8 cellular contexts compared by ENCODE assay signal in the genomic region with DNA sequence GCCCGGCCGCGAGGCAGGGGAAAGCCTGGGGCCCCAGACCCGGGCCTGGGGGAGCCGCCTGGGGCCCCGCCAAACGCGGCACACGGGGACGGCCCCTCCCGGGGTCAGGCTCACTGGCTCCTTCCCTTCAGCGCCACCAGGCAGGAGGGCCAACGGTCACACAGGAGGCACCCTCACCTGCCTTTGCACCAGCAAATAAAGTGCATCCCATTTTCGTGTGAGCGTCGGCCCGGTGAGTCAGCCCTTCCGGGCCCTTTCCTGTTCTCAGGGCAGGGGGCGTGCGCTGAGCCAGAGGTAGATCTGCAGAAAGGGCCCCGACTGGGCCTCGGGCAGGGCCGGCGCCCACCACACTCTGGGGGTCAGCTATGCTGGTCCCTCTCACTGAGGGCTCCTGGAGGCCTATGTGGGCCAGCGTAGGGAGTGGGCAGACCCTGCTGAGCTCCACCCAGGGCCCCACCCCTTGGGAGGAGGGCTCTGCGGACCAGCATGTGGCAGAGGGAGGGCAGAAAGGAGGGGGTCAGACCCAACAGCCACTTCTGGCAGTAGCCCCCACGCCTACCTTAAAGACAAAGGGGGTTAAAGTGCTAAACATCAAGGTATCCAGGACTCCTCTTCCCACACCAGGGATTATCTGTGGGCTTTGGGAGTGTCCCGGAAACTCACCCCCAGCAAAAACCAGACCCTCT. TPM values are rescaled to one million over a fixed set of nuclear protein-coding genes. Genes with fewer than 3 reads are reported as not detected.
A peak's percentile ranks its signal among the peaks of the same experiment; 100 is the strongest.
DNase-seq lines count a peak whose midpoint lies in the region; ATAC-seq, FAIRE-seq and TF ChIP-seq lines count a peak whose summit lies in the region.

No MANE protein-coding gene starts in this region.

- H3K27me3 Mint-ChIP-seq in activated CD8-positive, alpha-beta T cell treated with anti-CD3 and anti-CD28 coated beads, Interleukin-2, amount 10 ng/mL, durations not matched to agents 7 days and 5 days (ENCODE audit: low read depth): no peaks in the 10 kb centered on the region
- no peaks in the 10 kb centered on the region for H3K27me3 Mint-ChIP-seq in stimulated activated memory B cell treated with anti-CD40 and anti-IgM and Interleukin-4, amounts not matched to agents 10 μg/mL and 1 μg/mL and 100 μg/mL, for 72 hours

- peak in 1 of 2 experiments; percentile 85; a peak in 2 of 3 replicates for TF ChIP-seq POLR2A in H1 (IDR thresholded peaks at IDR 0.05; ENCODE audit: control extremely low read depth in 1 of 2, low read depth in 2 of 2, low read length in 2 of 2)

- H3K27ac Mint-ChIP-seq in activated CD8-positive, alpha-beta T cell treated with anti-CD3 and anti-CD28 coated beads, Interleukin-2, amount 10 ng/mL, durations not matched to agents 7 days and 5 days: peak overlapping the region; percentile 87
- H3K27ac Mint-ChIP-seq in stimulated activated memory B cell treated with anti-CD40 and anti-IgM and Interleukin-4, amounts not matched to agents 10 μg/mL and 1 μg/mL and 100 μg/mL, for 72 hours: peak overlapping the region; percentile 87

- peak overlapping the region; percentile 58; the same call in 1 of the 2 replicates for H2BK5ac ChIP-seq in H1 (ENCODE audit: low read depth, low read length)
- H2BK5ac ChIP-seq in mesendoderm (ENCODE audit: low read length): no peak overlapping the region

- H3K4me2 ChIP-seq in H1 (ENCODE audit: insufficient read depth in 1 of 2, low read depth in 2 of 2, low read length in 2 of 2): peak overlapping the region; percentile 61 to 88
- H3K4me2 ChIP-seq in mesendoderm (ENCODE audit: low read length): peak overlapping the region; percentile 74

- H3K36me3 ChIP-seq in H1 (ENCODE audit: control insufficient read depth in 2 of 4, insufficient read depth in 4 of 4, low read length in 3 of 4) (peaks cover 4 to 18% (median 12%) of the 10 kb centered on the region in 4 experiments; a peak in 5 of 8 replicates), mesendoderm (ENCODE audit: control insufficient read depth, insufficient read depth, low read length) (no peaks in the 10 kb centered on the region)

- H4K8ac ChIP-seq in H1 (ENCODE audit: extremely low read depth, insufficient read depth, low read length) (no peak overlapping the region; the same call in 1 of the 2 replicates), mesendoderm (ENCODE audit: low read depth, low read length) (no peak overlapping the region)

- FAIRE-seq in H1 (lab: Jason Lieb, UNC): no peak

- H2BK15ac ChIP-seq in H1 (ENCODE audit: low read length) (no peak overlapping the region), mesendoderm (replicated peaks; ENCODE audit: low read depth) (no peak overlapping the region)

- DNase-seq in Daoy (ENCODE audit: low read depth) (peak; percentile 77), NCI-H526 (lab: John Stamatoyannopoulos, UW) (peak; percentile 91 to 93), H1 (ENCODE audit: low read depth in 1 of 2, low spot score in 2 of 2) (peak; percentile 73 to 90), mesendoderm (peak; percentile 90), pons (ENCODE audit: low spot score) (no peak)
- DNase-seq in activated CD8-positive, alpha-beta T cell treated with anti-CD3 and anti-CD28 coated beads, Interleukin-2, amount 10 ng/mL, durations not matched to agents 7 days and 5 days: peak; percentile 80

- H3K18ac ChIP-seq in H1 (ENCODE audit: extremely low read depth, low read length): peak overlapping the region; percentile 49; the same call in 1 of the 2 replicates
- H3K18ac ChIP-seq in mesendoderm (ENCODE audit: low read length): no peak overlapping the region

- H3K4me1 ChIP-seq in H1 (replicated peaks in 1 of 4; ENCODE audit: control insufficient read depth in 3 of 4, insufficient read depth in 4 of 4, low read length in 3 of 4) (peaks cover 0 to 19% (median 12%) of the 10 kb centered on the region in 4 experiments; a peak in 6 of 7 replicates), mesendoderm (ENCODE audit: control insufficient read depth, low read depth, low read length) (no peaks in the 10 kb centered on the region)

- H3K4me3 ChIP-seq in H1 (ENCODE audit: extremely low read depth in 1 of 4, insufficient read depth in 2 of 4, low read depth in 3 of 4, low read length in 4 of 4) (peak overlapping the region; percentile 66 to 76 (median 72)), mesendoderm (ENCODE audit: low read length) (no peak overlapping the region)

- no peak overlapping the region for H2AFZ ChIP-seq in H1 (ENCODE audit: low read length)

- H3K9me3 ChIP-seq in H1 (ENCODE audit: insufficient read depth in 2 of 2, low read depth in 1 of 2, low read length in 1 of 2): no peaks in the 10 kb centered on the region

- H3K4ac ChIP-seq in H1 (replicated peaks; ENCODE audit: insufficient read length, low read depth, low read length): no peak overlapping the region
- no peak overlapping the region for H3K4ac ChIP-seq in mesendoderm (ENCODE audit: low read depth, low read length)

- H3K4me3 Mint-ChIP-seq in activated CD8-positive, alpha-beta T cell treated with anti-CD3 and anti-CD28 coated beads, Interleukin-2, amount 10 ng/mL, durations not matched to agents 7 days and 5 days: peak overlapping the region; percentile 78
- H3K4me3 Mint-ChIP-seq in stimulated activated memory B cell treated with anti-CD40 and anti-IgM and Interleukin-4, amounts not matched to agents 10 μg/mL and 1 μg/mL and 100 μg/mL, for 72 hours: peak overlapping the region; percentile 87

- H3K14ac ChIP-seq in H1 (ENCODE audit: insufficient read length): no peak overlapping the region

- CTCF ChIA-PET in activated CD8-positive, alpha-beta T cell treated with anti-CD3 and anti-CD28 coated beads, Interleukin-2, amount 10 ng/mL, durations not matched to agents 7 days and 5 days (lab: Charles Lee): interaction anchor here (1.9 kb wide), 1 partner anchor 82 kb away, joined by 13 read pairs; no protein-coding TSS in a partner anchor
- CTCF ChIA-PET in H1 (lab: Charles Lee; ENCODE audit: partially characterized antibody): interaction anchor here (1.1 to 2.0 kb wide), 2 partner anchors 17 to 83 kb away, joined by 3 to 12 read pairs; no protein-coding TSS in a partner anchor

- H3K4me1 Mint-ChIP-seq in activated CD8-positive, alpha-beta T cell treated with anti-CD3 and anti-CD28 coated beads, Interleukin-2, amount 10 ng/mL, durations not matched to agents 7 days and 5 days (ENCODE audit: low read depth): peaks cover 39% of the 10 kb centered on the region
- peaks cover 55% of the 10 kb centered on the region for H3K4me1 Mint-ChIP-seq in stimulated activated memory B cell treated with anti-CD40 and anti-IgM and Interleukin-4, amounts not matched to agents 10 μg/mL and 1 μg/mL and 100 μg/mL, for 72 hours

- peak in 1 of 3 experiments; percentile 1; a peak in 1 of 4 replicates for TF ChIP-seq CTCF in H1 (IDR thresholded peaks at IDR 0.05; ENCODE audit: control extremely low read depth in 1 of 3, insufficient read depth in 1 of 3, low read depth in 1 of 3, low read length in 3 of 3)

- peak overlapping the region; percentile 74 for H4K91ac ChIP-seq in H1 (replicated peaks; ENCODE audit: insufficient read length, low read length)

- peak overlapping the region; percentile 49 for H3K27ac ChIP-seq in H1 (ENCODE audit: low read depth, low read length)
- H3K27ac ChIP-seq in mesendoderm (ENCODE audit: low read depth, low read length): peak overlapping the region; percentile 6

- peaks cover 19% of the 10 kb centered on the region for H3K79me1 ChIP-seq in H1 (ENCODE audit: low read depth, low read length)
- H3K79me1 ChIP-seq in mesendoderm (ENCODE audit: low read length): peaks cover 16% of the 10 kb centered on the region

- TF ChIP-seq EP300 in H1 (IDR thresholded peaks at IDR 0.05; ENCODE audit: borderline replicate concordance in 1 of 2, low read depth in 2 of 2, low read length in 2 of 2): no peak

- H3K79me2 ChIP-seq in H1 (ENCODE audit: control insufficient read depth in 1 of 2, insufficient read depth in 2 of 2, low read length in 2 of 2) (peaks cover 15 to 34% of the 10 kb centered on the region in 2 experiments; a peak in 3 of 4 replicates), mesendoderm (ENCODE audit: control insufficient read depth, insufficient read depth, low read length) (peaks cover 31% of the 10 kb centered on the region)

- H2BK12ac ChIP-seq in H1 (ENCODE audit: low read depth, low read length): no peak overlapping the region

- peaks cover 12% of the 10 kb centered on the region for H3K36me3 Mint-ChIP-seq in activated CD8-positive, alpha-beta T cell treated with anti-CD3 and anti-CD28 coated beads, Interleukin-2, amount 10 ng/mL, durations not matched to agents 7 days and 5 days (ENCODE audit: low read depth)
- H3K36me3 Mint-ChIP-seq in stimulated activated memory B cell treated with anti-CD40 and anti-IgM and Interleukin-4, amounts not matched to agents 10 μg/mL and 1 μg/mL and 100 μg/mL, for 72 hours: peaks cover 16% of the 10 kb centered on the region

- no peaks in the 10 kb centered on the region for H3K9me3 Mint-ChIP-seq in activated CD8-positive, alpha-beta T cell treated with anti-CD3 and anti-CD28 coated beads, Interleukin-2, amount 10 ng/mL, durations not matched to agents 7 days and 5 days (ENCODE audit: insufficient read depth)
- no peaks in the 10 kb centered on the region for H3K9me3 Mint-ChIP-seq in stimulated activated memory B cell treated with anti-CD40 and anti-IgM and Interleukin-4, amounts not matched to agents 10 μg/mL and 1 μg/mL and 100 μg/mL, for 72 hours

- ATAC-seq in HG02870 (IDR thresholded peaks at IDR 0.05; ENCODE audit: unreplicated experiment): peak; percentile 16
- ATAC-seq in activated CD8-positive, alpha-beta T cell treated with anti-CD3 and anti-CD28 coated beads, Interleukin-2, amount 10 ng/mL, durations not matched to agents 7 days and 5 days: peak; percentile 47
- peak; percentile 40 for ATAC-seq in stimulated activated memory B cell treated with anti-CD40 and anti-IgM and Interleukin-4, amounts not matched to agents 10 μg/mL and 1 μg/mL and 100 μg/mL, for 72 hours

- H2BK120ac ChIP-seq in H1 (replicated peaks; ENCODE audit: low read depth, low read length): no peak overlapping the region
- no peak overlapping the region for H2BK120ac ChIP-seq in mesendoderm (ENCODE audit: low read depth, low read length)

- H4K20me1 ChIP-seq in H1 (replicated peaks in 1 of 2; ENCODE audit: control insufficient read depth in 1 of 2, insufficient read depth in 2 of 2, low read length in 2 of 2): peaks cover 10 to 22% of the 10 kb centered on the region in 2 experiments

- no peak for TF ChIP-seq RAD21 in H1 (IDR thresholded peaks at IDR 0.05 in 1 of 2, conservative IDR thresholded peaks at IDR 0.05 in 1 of 2; ENCODE audit: low read depth in 2 of 2, low read length in 2 of 2)

- H2BK20ac ChIP-seq in H1 (ENCODE audit: low read length): no peak overlapping the region

- H3K23ac ChIP-seq in H1 (ENCODE audit: insufficient read length) (no peak overlapping the region), mesendoderm (ENCODE audit: low read length) (no peak overlapping the region)

- H3K27me3 ChIP-seq in H1 (replicated peaks in 1 of 4; ENCODE audit: control insufficient read depth in 3 of 4, extremely low read depth in 1 of 4, insufficient read depth in 3 of 4, low read length in 3 of 4): no peaks in the 10 kb centered on the region
- H3K27me3 ChIP-seq in mesendoderm (ENCODE audit: insufficient read depth, low read length, poor library complexity): no peaks in the 10 kb centered on the region

- peak overlapping the region; percentile 81 for H4K5ac ChIP-seq in H1 (ENCODE audit: insufficient read length, low read depth, low read length)
- H4K5ac ChIP-seq in mesendoderm (ENCODE audit: low read length): no peak overlapping the region

- H2AK5ac ChIP-seq in H1 (ENCODE audit: low read depth, low read length) (no peak overlapping the region), mesendoderm (ENCODE audit: low read length) (no peak overlapping the region)

- H3K23me2 ChIP-seq in H1 (ENCODE audit: low read depth, low read length): peaks cover 8% of the 10 kb centered on the region; the same call in 1 of the 2 replicates

- 2% methylated on average over 26 of the region's 28 CpGs; no CpG with 5 or more reads in 1 of the 2 experiments for WGBS in H1 (ENCODE audit: extremely low coverage in 1 of 2, insufficient coverage in 1 of 2, insufficient read length in 1 of 2, insufficient replicate concordance in 2 of 2, low coverage in 1 of 2, low lambda C conversion rate in 2 of 2, missing lambda C conversion rate in 1 of 2), 2 experiments
- WGBS in mesendoderm (ENCODE audit: extremely low coverage, insufficient coverage, low lambda C conversion rate): no CpG with 5 or more reads among the region's 28 CpGs

- POLR2A ChIA-PET in activated CD8-positive, alpha-beta T cell treated with anti-CD3 and anti-CD28 coated beads, Interleukin-2, amount 10 ng/mL, durations not matched to agents 7 days and 5 days (lab: Charles Lee): interaction anchor here (1.1 to 1.2 kb wide), 3 partner anchors 11 to 83 kb away, joined by 3 to 4 read pairs (median 4); no protein-coding TSS in a partner anchor
- POLR2A ChIA-PET in H1 (lab: Charles Lee; ENCODE audit: partially characterized antibody): interaction anchor here (0.7 to 4.0 kb wide), 8 partner anchors 11 to 369 kb away, joined by 3 to 68 read pairs (median 4); a partner anchor contains a TSS

- H3K9ac ChIP-seq in H1 (replicated peaks in 1 of 4; ENCODE audit: extremely low read depth in 1 of 4, low read depth in 3 of 4, low read length in 3 of 4) (peak overlapping the region; percentile 46 to 59 (median 52); a peak in 6 of 7 replicates), mesendoderm (ENCODE audit: low read length) (peak overlapping the region; percentile 76)

- H3K56ac ChIP-seq in H1 (replicated peaks; ENCODE audit: insufficient read length, low read depth, low read length): peak overlapping the region; percentile 59
- peak overlapping the region; percentile 79 for H3K56ac ChIP-seq in mesendoderm (ENCODE audit: low read length)

RNA-seq across cellular contexts. Expression of a gene that starts 0.9 kb away (rescaled TPM):
- 3.1 and 6.3 TPM in 2 replicates for total RNA-seq in Daoy (2014; rRNA removed; shearing (Covaris generic))
- 10 to 100 TPM; 41.1 to 45.4 TPM for total RNA-seq in activated CD8-positive, alpha-beta T cell treated with anti-CD3 and anti-CD28 coated beads, Interleukin-2, amount 10 ng/mL, durations not matched to agents 7 days and 5 days
- total RNA-seq in H1 (2021; fragmentation: NEBNext Ultra II Directional; extraction: Animal tissue kit (Norgen Biotek cat#: 25700)): 36.5 and 37.4 TPM in 2 replicates
- 91.2 and 106 TPM in 2 replicates for polyA plus RNA-seq in H1 (2011; rRNA removed)
- 73.4 TPM for polyA plus RNA-seq in H1 (2011; cell fraction: cytosol; rRNA removed)
- polyA plus RNA-seq in H1 (2011; cell fraction: nucleus; rRNA removed): 243 TPM
- polyA plus RNA-seq in H1 (2012, experiment 1 of 2): 35.1 to 52.8 TPM (median 52.1 TPM) in 4 replicates
- polyA plus RNA-seq in H1 (2012, experiment 2 of 2): 34.5 TPM
- 26.4 TPM for polyA plus RNA-seq in H1 (2013, experiment 1 of 2)
- 24.2 TPM for polyA plus RNA-seq in H1 (2013, experiment 2 of 2)
- polyA minus RNA-seq in H1 (2011; rRNA and poly(A)+ RNA removed): 26.5 and 36.3 TPM in 2 replicates
- 28.2 TPM for polyA minus RNA-seq in H1 (2011; cell fraction: cytosol; rRNA and poly(A)+ RNA removed)
- polyA minus RNA-seq in H1 (2011; cell fraction: nucleus; rRNA and poly(A)+ RNA removed): 52.8 TPM
- 28.6 TPM for polyA plus RNA-seq in mesendoderm (2013, experiment 1 of 2)
- 29.4 TPM for polyA plus RNA-seq in mesendoderm (2013, experiment 2 of 2)

RNA-seq across cellular contexts. Expression of a gene that starts 12.6 kb away (rescaled TPM):
- 3.9 and 4.5 TPM in 2 replicates for total RNA-seq in Daoy (2014; rRNA removed; shearing (Covaris generic))
- 10 to 100 TPM; 12.0 to 12.1 TPM for total RNA-seq in activated CD8-positive, alpha-beta T cell treated with anti-CD3 and anti-CD28 coated beads, Interleukin-2, amount 10 ng/mL, durations not matched to agents 7 days and 5 days
- total RNA-seq in H1 (2021; fragmentation: NEBNext Ultra II Directional; extraction: Animal tissue kit (Norgen Biotek cat#: 25700)): 26.6 and 27.0 TPM in 2 replicates
- polyA plus RNA-seq in H1 (2011; rRNA removed): 7.3 and 10.6 TPM in 2 replicates
- 9.7 TPM for polyA plus RNA-seq in H1 (2011; cell fraction: cytosol; rRNA removed)
- 51.0 TPM for polyA plus RNA-seq in H1 (2011; cell fraction: nucleus; rRNA removed)
- polyA plus RNA-seq in H1 (2012, experiment 1 of 2): 16.0 to 22.5 TPM (median 19.3 TPM) in 4 replicates
- polyA plus RNA-seq in H1 (2012, experiment 2 of 2): 12.0 TPM
- 9.5 TPM for polyA plus RNA-seq in H1 (2013, experiment 1 of 2)
- polyA plus RNA-seq in H1 (2013, experiment 2 of 2): 9.1 TPM
- 4.1 and 5.5 TPM in 2 replicates for polyA minus RNA-seq in H1 (2011; rRNA and poly(A)+ RNA removed)
- 8.4 TPM for polyA minus RNA-seq in H1 (2011; cell fraction: cytosol; rRNA and poly(A)+ RNA removed)
- 9.1 TPM for polyA minus RNA-seq in H1 (2011; cell fraction: nucleus; rRNA and poly(A)+ RNA removed)
- polyA plus RNA-seq in mesendoderm (2013, experiment 1 of 2): 10.8 TPM
- polyA plus RNA-seq in mesendoderm (2013, experiment 2 of 2): 10.9 TPM

RNA-seq across cellular contexts. Expression of a gene that starts 22.3 kb away (rescaled TPM):
- 0.86 and 1.2 TPM in 2 replicates for total RNA-seq in Daoy (2014; rRNA removed; shearing (Covaris generic))
- 10 to 100 TPM; 12.0 to 12.5 TPM for total RNA-seq in activated CD8-positive, alpha-beta T cell treated with anti-CD3 and anti-CD28 coated beads, Interleukin-2, amount 10 ng/mL, durations not matched to agents 7 days and 5 days
- total RNA-seq in H1 (2021; fragmentation: NEBNext Ultra II Directional; extraction: Animal tissue kit (Norgen Biotek cat#: 25700)): 3.0 and 3.8 TPM in 2 replicates
- 5.2 and 6.4 TPM in 2 replicates for polyA plus RNA-seq in H1 (2011; rRNA removed)
- polyA plus RNA-seq in H1 (2011; cell fraction: cytosol; rRNA removed): 5.1 TPM
- 32.2 TPM for polyA plus RNA-seq in H1 (2011; cell fraction: nucleus; rRNA removed)
- 4.0 to 6.6 TPM (median 6.2 TPM) in 4 replicates for polyA plus RNA-seq in H1 (2012, experiment 1 of 2)
- polyA plus RNA-seq in H1 (2012, experiment 2 of 2): 4.8 TPM
- polyA plus RNA-seq in H1 (2013, experiment 1 of 2): 4.6 TPM
- 3.6 TPM for polyA plus RNA-seq in H1 (2013, experiment 2 of 2)
- 0.73 and 1.1 TPM in 2 replicates for polyA minus RNA-seq in H1 (2011; rRNA and poly(A)+ RNA removed)
- 1.6 TPM for polyA minus RNA-seq in H1 (2011; cell fraction: cytosol; rRNA and poly(A)+ RNA removed)
- 1.4 TPM for polyA minus RNA-seq in H1 (2011; cell fraction: nucleus; rRNA and poly(A)+ RNA removed)
- polyA plus RNA-seq in mesendoderm (2013, experiment 1 of 2): 2.2 TPM
- 2.1 TPM for polyA plus RNA-seq in mesendoderm (2013, experiment 2 of 2)

RNA-seq across cellular contexts. Expression of a gene that starts 23.8 kb away (rescaled TPM):
- total RNA-seq in Daoy (2014; rRNA removed; shearing (Covaris generic)): 81.6 and 82.7 TPM in 2 replicates
- 10 to 100 TPM; 64.7 to 68.3 TPM for total RNA-seq in activated CD8-positive, alpha-beta T cell treated with anti-CD3 and anti-CD28 coated beads, Interleukin-2, amount 10 ng/mL, durations not matched to agents 7 days and 5 days
- 76.9 and 80.7 TPM in 2 replicates for total RNA-seq in H1 (2021; fragmentation: NEBNext Ultra II Directional; extraction: Animal tissue kit (Norgen Biotek cat#: 25700))
- polyA plus RNA-seq in H1 (2011; rRNA removed): 27.9 and 42.8 TPM in 2 replicates
- 58.0 TPM for polyA plus RNA-seq in H1 (2011; cell fraction: cytosol; rRNA removed)
- 66.9 TPM for polyA plus RNA-seq in H1 (2011; cell fraction: nucleus; rRNA removed)
- 70.7 to 88.3 TPM (median 83.6 TPM) in 4 replicates for polyA plus RNA-seq in H1 (2012, experiment 1 of 2)
- polyA plus RNA-seq in H1 (2012, experiment 2 of 2): 54.3 TPM
- polyA plus RNA-seq in H1 (2013, experiment 1 of 2): 41.9 TPM
- 38.8 TPM for polyA plus RNA-seq in H1 (2013, experiment 2 of 2)
- polyA minus RNA-seq in H1 (2011; rRNA and poly(A)+ RNA removed): 44.2 and 52.8 TPM in 2 replicates
- polyA minus RNA-seq in H1 (2011; cell fraction: cytosol; rRNA and poly(A)+ RNA removed): 36.3 TPM
- 23.1 TPM for polyA minus RNA-seq in H1 (2011; cell fraction: nucleus; rRNA and poly(A)+ RNA removed)
- 45.5 TPM for polyA plus RNA-seq in mesendoderm (2013, experiment 1 of 2)
- polyA plus RNA-seq in mesendoderm (2013, experiment 2 of 2): 46.7 TPM
